Comparison of ENCODE assay signal across 26 cellular contexts in the genomic region with DNA sequence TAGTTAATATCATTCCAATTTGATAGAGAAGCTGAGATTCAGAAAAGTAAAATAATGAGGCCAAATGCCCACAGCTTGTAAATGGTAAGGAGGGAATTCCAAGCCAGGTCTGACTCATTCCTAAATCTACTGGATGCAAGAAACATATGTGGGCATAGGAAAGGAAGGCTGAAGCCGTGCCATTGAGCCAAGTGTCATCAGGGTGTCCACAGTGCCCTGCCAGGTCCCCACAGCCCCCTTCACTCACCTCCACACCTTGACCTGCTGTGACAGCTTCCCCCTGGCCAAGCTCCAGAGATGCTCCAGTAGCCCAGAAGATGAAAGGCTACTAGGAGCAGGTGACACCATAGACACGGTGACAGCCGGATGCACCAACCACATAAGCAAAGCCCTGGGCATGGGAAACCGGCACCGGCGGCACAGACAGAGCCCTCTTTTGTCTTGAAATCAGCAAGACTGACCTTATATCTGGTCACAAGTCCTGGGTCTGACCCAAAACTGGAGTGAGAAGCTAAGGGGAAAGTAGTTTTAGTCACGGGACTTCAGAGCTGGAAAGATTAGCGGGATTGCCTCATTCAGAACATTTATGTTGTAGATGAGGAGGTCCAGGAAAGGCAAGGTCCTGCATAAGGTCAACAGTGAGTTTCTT. TPM values are rescaled to one million over a fixed set of nuclear protein-coding genes. Genes with fewer than 3 reads are reported as not detected.
A peak's percentile ranks its signal among the peaks of the same experiment; 100 is the strongest.
DNase-seq lines count a peak whose midpoint lies in the region; ATAC-seq, FAIRE-seq and TF ChIP-seq lines count a peak whose summit lies in the region.
"Had no signal": no experiment of that assay in that cellular context is flagged by ENCODE, and none has a peak within 500 bp of the region (broad histone marks: within the 10 kb centered on the region; RNA-seq: fewer than 3 reads in every experiment).

No MANE protein-coding gene starts in this region.

- H2AFZ ChIP-seq in OCI-LY3 (ENCODE audit: low read depth, low read length) (peak overlapping the region; percentile 86), osteoblast (ENCODE audit: low read length) (no peak overlapping the region)
- H2AFZ ChIP-seq: PC-9 had no signal

- no peak overlapping the region for H3K27ac ChIP-seq in breast epithelium
- no peak overlapping the region for H3K27ac ChIP-seq in OCI-LY3 (ENCODE audit: low read length)
- H3K27ac ChIP-seq in osteoblast (ENCODE audit: low read depth, low read length) = no peak overlapping the region
- H3K27ac ChIP-seq: BLaER1, PC-9 had no signal

- no peak for ATAC-seq in GM19351 (IDR thresholded peaks at IDR 0.05; ENCODE audit: unreplicated experiment)
- ATAC-seq: HepG2 had no signal

- H3K9me3 Mint-ChIP-seq in MCF 10A (ENCODE audit: unreplicated experiment) = no peaks in the 10 kb centered on the region

- H4K20me1 ChIP-seq in OCI-LY3 (ENCODE audit: insufficient read depth, low read length) (no peaks in the 10 kb centered on the region), osteoblast (ENCODE audit: insufficient read depth, low read length) (no peaks in the 10 kb centered on the region)
- H4K20me1 ChIP-seq: BLaER1 had no signal

- peaks cover 41% of the 10 kb centered on the region for H3K4me1 Mint-ChIP-seq in MCF 10A (ENCODE audit: insufficient read depth, unreplicated experiment)

- H3K4me1 ChIP-seq in breast epithelium = no peaks in the 10 kb centered on the region
- H3K4me1 ChIP-seq in OCI-LY3 (ENCODE audit: low read length) = peaks cover 23% of the 10 kb centered on the region
- no peaks in the 10 kb centered on the region for H3K4me1 ChIP-seq in osteoblast (ENCODE audit: insufficient read depth, low read length)

- H3K4me3 ChIP-seq in breast epithelium (no peak overlapping the region), OCI-LY3 (ENCODE audit: low read length) (no peak overlapping the region), bronchial epithelial cell (ENCODE audit: low read depth, low read length) (no peak overlapping the region), osteoblast (ENCODE audit: insufficient read depth, low read length) (no peak overlapping the region)
- H3K4me3 ChIP-seq: BLaER1, PC-9 had no signal

- TF ChIP-seq CTCF in MCF 10A (IDR thresholded peaks at IDR 0.05; ENCODE audit: unreplicated experiment) (no peak), breast epithelium (IDR thresholded peaks at IDR 0.05) (no peak), OCI-LY3 (IDR thresholded peaks at IDR 0.05; ENCODE audit: low read depth, low read length) (no peak), bronchial epithelial cell (IDR thresholded peaks at IDR 0.05; ENCODE audit: insufficient read depth, low read length, severe bottlenecking) (no peak), osteoblast (IDR thresholded peaks at IDR 0.05; ENCODE audit: extremely low read depth, low read depth, low read length) (no peak)

- H3K27ac Mint-ChIP-seq in MCF 10A (ENCODE audit: low read depth, unreplicated experiment) = no peak overlapping the region

- H3K4me2 ChIP-seq in OCI-LY3 (ENCODE audit: low read length) (peak overlapping the region; percentile 48; the same call in 1 of the 2 replicates), osteoblast (ENCODE audit: insufficient read depth, low read length) (no peak overlapping the region)
- H3K4me2 ChIP-seq: BLaER1, PC-9 had no signal

- H3K27me3 Mint-ChIP-seq in MCF 10A (ENCODE audit: insufficient read depth, unreplicated experiment) = no peaks in the 10 kb centered on the region

- no TSS peak for BruUV-seq in MCF 10A (replicated peaks; lab: Mats Ljungman, UMichigan)

- POLR2A ChIA-PET in MCF 10A (lab: Yijun Ruan, JAX) = interaction anchor here (0.6 to 22.5 kb wide), 8 partner anchors 9 to 158 kb away, joined by 3 to 535 read pairs (median 57); partner anchors contain the start of gene FAT2

- H3K9ac ChIP-seq in OCI-LY3 (ENCODE audit: low read length) = no peak overlapping the region
- H3K9ac ChIP-seq: BLaER1 had no signal

- FAIRE-seq in bronchial epithelial cell (lab: Jason Lieb, UNC) = peak; percentile 55
- FAIRE-seq: H54, HepG2 had no signal

- DNase-seq in MCF 10A (ENCODE audit: unreplicated experiment) = peak; percentile 47
- DNase-seq in breast epithelium (ENCODE audit: low spot score in 2 of 2) = no peak
- DNase-seq in bronchial epithelial cell (ENCODE audit: low read depth) = peak; percentile 54
- peak; percentile 77 for DNase-seq in osteoblast (ENCODE audit: insufficient read length, low spot score, missing footprints)
- no peak for DNase-seq in effector CD4-positive, alpha-beta T cell
- DNase-seq in T-helper 2 cell = no peak
- DNase-seq: Calu3; CD4-positive, alpha-beta memory T cell; DMS79 treated with DMSO at 0.1 percent for 48 hours; Karpas-422; MV-4-11; NCI-H1105; NCI-H1436 treated with DMSO at 0.1 percent for 48 hours; NCI-H187 treated with DMSO at 0.1 percent for 48 hours; NCI-H2107; NCI-H446; NCI-H524 treated with DMSO at 0.1 percent for 48 hours; NCI-H774; PC-9; SHP77 had no signal

- H3K36me3 Mint-ChIP-seq in MCF 10A (ENCODE audit: insufficient read depth, unreplicated experiment) = no peaks in the 10 kb centered on the region
- H3K36me3 Mint-ChIP-seq: CD4-positive, alpha-beta memory T cell had no signal

- H3K27me3 ChIP-seq in breast epithelium = no peaks in the 10 kb centered on the region
- H3K27me3 ChIP-seq in OCI-LY3 (ENCODE audit: low read depth, low read length) = no peaks in the 10 kb centered on the region; the same call in 1 of the 2 replicates
- no peaks in the 10 kb centered on the region for H3K27me3 ChIP-seq in bronchial epithelial cell (ENCODE audit: control insufficient read depth, insufficient read depth, low read length)
- peaks cover 16% of the 10 kb centered on the region for H3K27me3 ChIP-seq in osteoblast (ENCODE audit: insufficient read depth, low read length)
- H3K27me3 ChIP-seq: BLaER1 had no signal

- H3K36me3 ChIP-seq in breast epithelium (no peaks in the 10 kb centered on the region), OCI-LY3 (replicated peaks; ENCODE audit: low read depth, low read length) (no peaks in the 10 kb centered on the region), bronchial epithelial cell (ENCODE audit: control insufficient read depth, insufficient read depth, low read length) (no peaks in the 10 kb centered on the region), osteoblast (ENCODE audit: insufficient read depth, low read length) (no peaks in the 10 kb centered on the region)
- H3K36me3 ChIP-seq: BLaER1 had no signal

- H3K79me2 ChIP-seq in OCI-LY3 (ENCODE audit: low read length) (no peaks in the 10 kb centered on the region), osteoblast (ENCODE audit: insufficient read depth, low read length) (no peaks in the 10 kb centered on the region)

- CTCF ChIA-PET in MCF 10A (lab: Yijun Ruan, JAX) = interaction anchor here (0.7 to 18.4 kb wide), 9 partner anchors 10 to 226 kb away, joined by 3 to 174 read pairs (median 4); partner anchors contain the start of gene SLC36A1

- intact Hi-C loops in MCF 10A (cut with micrococcal nuclease) (no loop called here), breast epithelium (cut with DNase I; ENCODE audit: low total_unique reads) (no loop called here)

- no peak for TF ChIP-seq POLR2A in breast epithelium (IDR thresholded peaks at IDR 0.05)

- no peak overlapping the region for H3K4me3 Mint-ChIP-seq in MCF 10A (ENCODE audit: unreplicated experiment)

- no peaks in the 10 kb centered on the region for H3K9me3 ChIP-seq in breast epithelium
- H3K9me3 ChIP-seq in OCI-LY3 (ENCODE audit: insufficient read depth, low read length) = no peaks in the 10 kb centered on the region
- H3K9me3 ChIP-seq in osteoblast (ENCODE audit: low read depth, low read length) = no peaks in the 10 kb centered on the region
- H3K9me3 ChIP-seq: BLaER1 had no signal

RNA-seq across cellular contexts. Expression of gene FAT2, which starts 20.1 kb away (rescaled TPM):
- 5.9 and 9.9 TPM in 2 replicates for total RNA-seq in MCF 10A (2022)
- 1 to 10 TPM in 2 of 3 donors, under 1 TPM in 1; 0.16 to 5.4 (median 3.6) TPM for total RNA-seq in breast epithelium
- total RNA-seq in bronchial epithelial cell = 34.2 and 62.6 TPM in 2 replicates
- 0.36 and 0.59 TPM in 2 replicates for total RNA-seq in osteoblast
- total RNA-seq: Calu3; CD4-positive, alpha-beta memory T cell; HepG2; RPMI7951 had no signal

Comparison
In these comparisons a context has a peak if more than half of its experiments do, and no peak if none do; other contexts are left out.
1. DNase-seq: peak in MCF 10A (single experiment), bronchial epithelial cell (single experiment) and osteoblast (single experiment); none in breast epithelium (0 of 2), effector CD4-positive, alpha-beta T cell (single experiment) and T-helper 2 cell (0 of 5).